Comparison of ENCODE assay signal across 10 cellular contexts in genomic region chr15:64379216-64379960, GRCh38. TPM values are rescaled to one million over a fixed set of nuclear protein-coding genes. Genes with fewer than 3 reads are reported as not detected.
DNase-seq lines count a peak whose midpoint lies in the region; ATAC-seq and TF ChIP-seq lines count a peak whose summit lies in the region.
"Had no signal": no experiment of that assay in that cellular context is flagged by ENCODE, and none has a peak within 500 bp of the region (broad histone marks: within the 10 kb centered on the region; RNA-seq: fewer than 3 reads in every experiment).

No MANE protein-coding gene starts in this region.

- H3K9me3 ChIP-seq in adrenal gland (replicated peaks in 1 of 3) = no peaks in the 10 kb centered on the region

- peak overlapping the region; percentile 75 for H3K27ac Mint-ChIP-seq in activated CD4-positive, alpha-beta memory T cell treated with anti-CD3 and anti-CD28 coated beads, Interleukin-2, amount 10 ng/mL, durations not matched to agents 7 days and 5 days
- no peak overlapping the region for H3K27ac Mint-ChIP-seq in mesothelial cell of epicardium

- intact Hi-C loops in adrenal gland (cut with DNase I) = no loop called here

- WGBS in adrenal gland, 4 donors = 65 to 82% (median 75%) methylated on average over 9 of the region's 9 CpGs

- POLR2A ChIA-PET in activated CD4-positive, alpha-beta memory T cell treated with anti-CD3 and anti-CD28 coated beads, Interleukin-2, amount 10 ng/mL, durations not matched to agents 7 days and 5 days (lab: Charles Lee) = interaction anchor here (0.6 to 2.7 kb wide), 7 partner anchors 8 to 546 kb away, joined by 3 to 9 read pairs (median 4); partner anchors contain the start of genes HERC1 and TRIP4

- H3K36me3 ChIP-seq in adrenal gland (replicated peaks in 1 of 2) = no peaks in the 10 kb centered on the region

- H3K4me1 Mint-ChIP-seq in activated CD4-positive, alpha-beta memory T cell treated with anti-CD3 and anti-CD28 coated beads, Interleukin-2, amount 10 ng/mL, durations not matched to agents 7 days and 5 days = peaks cover 35% of the 10 kb centered on the region
- peaks cover 14% of the 10 kb centered on the region for H3K4me1 Mint-ChIP-seq in mesothelial cell of epicardium

- H3K27me3 Mint-ChIP-seq in activated CD4-positive, alpha-beta memory T cell treated with anti-CD3 and anti-CD28 coated beads, Interleukin-2, amount 10 ng/mL, durations not matched to agents 7 days and 5 days = no peaks in the 10 kb centered on the region
- H3K27me3 Mint-ChIP-seq in mesothelial cell of epicardium (ENCODE audit: low read depth) = no peaks in the 10 kb centered on the region

- in situ Hi-C loops in KBM-7 (cut with MboI; ENCODE audit: low pct_unique_long_range_greater_than_20kb, low sequenced_read_pairs) = no loop called here

- H3K27ac ChIP-seq in adrenal gland = no peak overlapping the region

- CTCF ChIA-PET in activated CD4-positive, alpha-beta memory T cell treated with anti-CD3 and anti-CD28 coated beads, Interleukin-2, amount 10 ng/mL, durations not matched to agents 7 days and 5 days (lab: Charles Lee) = interaction anchor here (0.7 to 1.8 kb wide), 3 partner anchors 21 to 286 kb away, joined by 3 to 5 read pairs (median 3); no protein-coding TSS in a partner anchor

- no peaks in the 10 kb centered on the region for H3K9me3 Mint-ChIP-seq in activated CD4-positive, alpha-beta memory T cell treated with anti-CD3 and anti-CD28 coated beads, Interleukin-2, amount 10 ng/mL, durations not matched to agents 7 days and 5 days
- H3K9me3 Mint-ChIP-seq in mesothelial cell of epicardium = no peaks in the 10 kb centered on the region

- DNase-seq in D341Med (ENCODE audit: low spot score) = peak; percentile 54
- DNase-seq in KBM-7 = peak; percentile 34
- no peak for DNase-seq in activated CD4-positive, alpha-beta memory T cell treated with anti-CD3 and anti-CD28 coated beads, Interleukin-2, amount 10 ng/mL, durations not matched to agents 7 days and 5 days
- DNase-seq in mesothelial cell of epicardium (ENCODE audit: low spot score in 2 of 2, unreplicated experiment in 2 of 2) = no peak
- DNase-seq in adrenal gland = no peak
- DNase-seq in DMS79 treated with DMSO at 0.1 percent for 48 hours (lab: John Stamatoyannopoulos, UW) = no peak
- DNase-seq in stimulated activated CD4-positive, alpha-beta T cell treated with anti-CD3 and anti-CD28 coated beads, Interleukin-4, amount 100 ng/mL, for 24 hours = no peak
- DNase-seq: left cardiac atrium, SW 1271 had no signal

- peaks cover 0 to 10% of the 10 kb centered on the region in 2 donors for H3K4me1 ChIP-seq in adrenal gland (replicated peaks in 1 of 2)

- peak overlapping the region; percentile 90 for H3K4me3 Mint-ChIP-seq in activated CD4-positive, alpha-beta memory T cell treated with anti-CD3 and anti-CD28 coated beads, Interleukin-2, amount 10 ng/mL, durations not matched to agents 7 days and 5 days
- peak overlapping the region; percentile 79 for H3K4me3 Mint-ChIP-seq in mesothelial cell of epicardium

- H3K27me3 ChIP-seq in adrenal gland = no peaks in the 10 kb centered on the region

- no peak overlapping the region for H3K4me3 ChIP-seq in adrenal gland

- H3K36me3 Mint-ChIP-seq in activated CD4-positive, alpha-beta memory T cell treated with anti-CD3 and anti-CD28 coated beads, Interleukin-2, amount 10 ng/mL, durations not matched to agents 7 days and 5 days (ENCODE audit: low read depth) = peaks cover 31% of the 10 kb centered on the region
- peaks cover 4% of the 10 kb centered on the region for H3K36me3 Mint-ChIP-seq in mesothelial cell of epicardium

- TF ChIP-seq POLR2A in adrenal gland (IDR thresholded peaks at IDR 0.05) = no peak

- TF ChIP-seq CTCF in mesothelial cell of epicardium (IDR thresholded peaks at IDR 0.05; ENCODE audit: unreplicated experiment) (no peak), adrenal gland (IDR thresholded peaks at IDR 0.05) (no peak)

- ATAC-seq in GM19397 (IDR thresholded peaks at IDR 0.05; ENCODE audit: unreplicated experiment) = no peak
- ATAC-seq: left cardiac atrium had no signal

RNA-seq across cellular contexts. Expression of gene PCLAF, which starts 1.9 kb away (rescaled TPM):
- 100 to 1,000 TPM; 110 TPM for total RNA-seq in activated CD4-positive, alpha-beta memory T cell treated with anti-CD3 and anti-CD28 coated beads, Interleukin-2, amount 10 ng/mL, durations not matched to agents 7 days and 5 days
- total RNA-seq in mesothelial cell of epicardium (13.8 to 16.6 TPM (median 14.2 TPM) in 3 replicates), adrenal gland (1 to 10 TPM in 5 of 8 donors, under 1 TPM in 2, not detected in 1; 0.32 to 2.7 (median 1.1) TPM)
- polyA plus RNA-seq in adrenal gland = 1 to 10 TPM; 1.6 to 4.3 (median 1.8) TPM

RNA-seq across cellular contexts. Expression of gene TRIP4, which starts 8.2 kb away (rescaled TPM):
- total RNA-seq in activated CD4-positive, alpha-beta memory T cell treated with anti-CD3 and anti-CD28 coated beads, Interleukin-2, amount 10 ng/mL, durations not matched to agents 7 days and 5 days = 10 to 100 TPM; 28.9 to 30.3 TPM
- total RNA-seq in mesothelial cell of epicardium (22.0 to 22.7 TPM (median 22.6 TPM) in 3 replicates), adrenal gland (10 to 100 TPM in 7 of 8 donors, 1 to 10 TPM in 1; 5.6 to 56.7 (median 17.6) TPM)
- polyA plus RNA-seq in adrenal gland = 10 to 100 TPM; 14.9 to 28.3 (median 23.9) TPM

RNA-seq across cellular contexts. Expression of gene CSNK1G1, which starts 23.4 kb away (rescaled TPM):
- 10 to 100 TPM; 27.9 to 28.2 TPM for total RNA-seq in activated CD4-positive, alpha-beta memory T cell treated with anti-CD3 and anti-CD28 coated beads, Interleukin-2, amount 10 ng/mL, durations not matched to agents 7 days and 5 days
- total RNA-seq in mesothelial cell of epicardium = 22.9 to 27.1 TPM (median 25.5 TPM) in 3 replicates
- 10 to 100 TPM in 7 of 8 donors, 1 to 10 TPM in 1; 8.0 to 31.6 (median 16.0) TPM for total RNA-seq in adrenal gland
- polyA plus RNA-seq in adrenal gland = 10 to 100 TPM in 1 of 3 donors, 1 to 10 TPM in 2; 1.2 to 12.8 (median 2.8) TPM

Comparison
In these comparisons a context has a peak if more than half of its experiments do, and no peak if none do; other contexts are left out.
1. DNase-seq: peak in D341Med (single experiment) and KBM-7 (single experiment); none in activated CD4-positive, alpha-beta memory T cell treated with anti-CD3 and anti-CD28 coated beads, Interleukin-2, amount 10 ng/mL, durations not matched to agents 7 days and 5 days (single experiment), mesothelial cell of epicardium (0 of 2), adrenal gland (0 of 7), DMS79 treated with DMSO at 0.1 percent for 48 hours (single experiment) and stimulated activated CD4-positive, alpha-beta T cell treated with anti-CD3 and anti-CD28 coated beads, Interleukin-4, amount 100 ng/mL, for 24 hours (single experiment).